Comparison of ENCODE assay signal across 10 cellular contexts in the genomic region with DNA sequence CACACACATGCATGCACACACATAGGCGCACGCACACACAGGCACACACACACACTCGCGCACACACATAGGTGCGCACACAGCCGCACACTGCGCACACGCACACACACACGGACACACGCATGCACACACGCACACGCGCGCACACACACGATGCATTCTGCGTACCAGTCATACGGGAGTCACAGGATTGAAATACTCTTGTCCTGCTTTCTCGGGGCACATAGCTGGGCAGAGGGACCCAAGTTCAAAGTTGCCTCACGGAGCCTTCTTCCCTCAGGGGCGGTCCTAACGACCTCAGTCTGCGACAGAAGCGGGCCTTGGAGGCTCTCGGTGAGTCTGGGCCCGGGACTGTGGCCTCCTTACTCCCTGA. TPM values are rescaled to one million over a fixed set of nuclear protein-coding genes. Genes with fewer than 3 reads are reported as not detected.
A peak's percentile ranks its signal among the peaks of the same experiment; 100 is the strongest.
DNase-seq lines count a peak whose midpoint lies in the region; ATAC-seq and TF ChIP-seq lines count a peak whose summit lies in the region.
"Had no signal": no experiment of that assay in that cellular context is flagged by ENCODE, and none has a peak within 500 bp of the region (broad histone marks: within the 10 kb centered on the region; RNA-seq: fewer than 3 reads in every experiment).

No MANE protein-coding gene starts in this region.

- H3K27me3 ChIP-seq in H9 (ENCODE audit: insufficient read depth, low read length) (no peaks in the 10 kb centered on the region; the same call in 1 of the 2 replicates), adipocyte (replicated peaks; ENCODE audit: control insufficient read depth, insufficient read depth, low read length) (peaks cover 61% of the 10 kb centered on the region), iPS DF 6.9 (ENCODE audit: control insufficient read depth, insufficient read depth, low read length) (no peaks in the 10 kb centered on the region)

- TF ChIP-seq CTCF in H9 (conservative IDR thresholded peaks at IDR 0.05): no peak
- no peak for TF ChIP-seq CTCF in retinal pigment epithelial cell (conservative IDR thresholded peaks at IDR 0.05; ENCODE audit: low read depth, low read length)

- no peak overlapping the region for H3K56ac ChIP-seq in H9 (ENCODE audit: insufficient read length, low read depth, low read length)

- H3T11ph ChIP-seq in H9 (ENCODE audit: low read length): no peak overlapping the region

- peak overlapping the region; percentile 36 for H3K4me2 ChIP-seq in H9 (ENCODE audit: insufficient read depth, insufficient read length, low read length)

- no peak overlapping the region for H3K9ac ChIP-seq in H9 (ENCODE audit: extremely low read depth, insufficient read length, low read length)
- H3K9ac ChIP-seq in adipocyte (ENCODE audit: low read length): peak overlapping the region; percentile 45

- H3K4me3 ChIP-seq in adipocyte (ENCODE audit: low read length) (peak overlapping the region; percentile 73), iPS DF 6.9 (ENCODE audit: low read length) (peak overlapping the region; percentile 46; the same call in 1 of the 2 replicates), retinal pigment epithelial cell (ENCODE audit: low read length) (peak overlapping the region; percentile 48)

- H3K4me1 ChIP-seq in H9 (ENCODE audit: insufficient read depth, low read length): no peaks in the 10 kb centered on the region
- H3K4me1 ChIP-seq in adipocyte (ENCODE audit: control insufficient read depth, insufficient read depth, low read length): no peaks in the 10 kb centered on the region
- 0 out of 2 replicates have a peak, but pooled peaks cover 1% of the 10 kb centered on the region for H3K4me1 ChIP-seq in iPS DF 6.9 (ENCODE audit: control insufficient read depth, insufficient read depth, low read length)

- H3K36me3 Mint-ChIP-seq in H9 (ENCODE audit: insufficient read depth in 1 of 3, low read depth in 3 of 3): no peaks in the 10 kb centered on the region; a peak in 1 of 7 replicates

- peaks cover 54% of the 10 kb centered on the region for H3K27me3 Mint-ChIP-seq in H9 (ENCODE audit: low read depth)

- no peak for DNase-seq in H9
- no peak for DNase-seq in adipocyte (ENCODE audit: low read depth)
- DNase-seq in iPS DF 6.9 (ENCODE audit: low read depth, low spot score): no peak
- no peak for DNase-seq in retinal pigment epithelial cell (ENCODE audit: low read depth)
- no peak for DNase-seq in activated naive CD4-positive, alpha-beta T cell treated with Interleukin-2 at 50 U/mL for 16 hours
- DNase-seq in cortex of kidney (lab: John Stamatoyannopoulos, UW): no peak
- DNase-seq: T-helper 9 cell had no signal

- no peak for ATAC-seq in HG02938 (IDR thresholded peaks at IDR 0.05; ENCODE audit: unreplicated experiment)
- ATAC-seq in GM19023 (IDR thresholded peaks at IDR 0.05; ENCODE audit: unreplicated experiment): no peak

- no peak overlapping the region for H2BK5ac ChIP-seq in H9 (ENCODE audit: insufficient read length, low read length)

- H2BK20ac ChIP-seq in H9 (ENCODE audit: low read depth, low read length, poor library complexity, severe bottlenecking): no peak overlapping the region

- H2BK120ac ChIP-seq in H9 (ENCODE audit: low read depth, low read length, poor library complexity, severe bottlenecking): no peak overlapping the region

- H3K18ac ChIP-seq in H9 (ENCODE audit: insufficient read length, low read depth, low read length): no peak overlapping the region

- H3K4me3 Mint-ChIP-seq in H9: peak overlapping the region; percentile 75 to 85

- H3K27ac ChIP-seq in H9 (ENCODE audit: insufficient read length, low read depth, low read length) (no peak overlapping the region), iPS DF 6.9 (ENCODE audit: low read length) (no peak overlapping the region)

- H3K36me3 ChIP-seq in adipocyte (ENCODE audit: control insufficient read depth, insufficient read depth, low read length, severe bottlenecking): no peaks in the 10 kb centered on the region
- H3K36me3 ChIP-seq in iPS DF 6.9 (ENCODE audit: control insufficient read depth, insufficient read depth, low read length): no peaks in the 10 kb centered on the region

- no peaks in the 10 kb centered on the region for H3K79me1 ChIP-seq in H9 (ENCODE audit: insufficient read depth, low read depth, low read length, poor library complexity, severe bottlenecking)

- no peak overlapping the region for H4K8ac ChIP-seq in H9 (replicated peaks; ENCODE audit: insufficient read length, low read depth, low read length)

- no CpG with 5 or more reads among the region's 25 CpGs for whole genome bisulfite sequencing in H9 (ENCODE audit: extremely low coverage, insufficient read length, low lambda C conversion rate)
- WGBS in iPS DF 6.9 (ENCODE audit: insufficient coverage, insufficient read length): no CpG with 5 or more reads among the region's 25 CpGs

- H2BK12ac ChIP-seq in H9 (ENCODE audit: insufficient read length, low read depth, low read length): no peak overlapping the region

- H3K23me2 ChIP-seq in H9 (ENCODE audit: insufficient read length, low read depth, low read length, poor library complexity, severe bottlenecking): peaks cover 3% of the 10 kb centered on the region

- H3K4ac ChIP-seq in H9 (ENCODE audit: low read depth, low read length): no peak overlapping the region

- H3K23ac ChIP-seq in H9 (ENCODE audit: insufficient read length, low read depth, low read length): no peak overlapping the region

- H3K14ac ChIP-seq in H9 (ENCODE audit: insufficient read depth, low read length): no peak overlapping the region

- peaks cover 8 to 16% of the 10 kb centered on the region in 2 experiments for H3K4me1 Mint-ChIP-seq in H9

- no peaks in the 10 kb centered on the region for H3K79me2 ChIP-seq in H9 (ENCODE audit: insufficient read depth, low read length)

- no peak overlapping the region for H2AK5ac ChIP-seq in H9 (ENCODE audit: insufficient read length, low read length)

- no peaks in the 10 kb centered on the region for H3K9me3 Mint-ChIP-seq in H9

- H4K20me1 ChIP-seq in H9 (ENCODE audit: control insufficient read depth, insufficient read depth, insufficient read length): no peaks in the 10 kb centered on the region

- no peak overlapping the region for H3K27ac Mint-ChIP-seq in H9
- H3K27ac Mint-ChIP-seq: IgD-negative memory B cell had no signal

- H2AFZ ChIP-seq in H9 (ENCODE audit: low read length): no peak overlapping the region

- no peak overlapping the region for H4K91ac ChIP-seq in H9 (ENCODE audit: insufficient read length, low read depth, low read length)

- H4K5ac ChIP-seq in H9 (ENCODE audit: insufficient read length, low read depth, low read length): no peak overlapping the region

- H2BK15ac ChIP-seq in H9 (ENCODE audit: low read depth, low read length): no peak overlapping the region

- H3K9me3 ChIP-seq in H9 (ENCODE audit: control insufficient read depth, low read depth, low read length) (no peaks in the 10 kb centered on the region), adipocyte (ENCODE audit: control insufficient read depth, low read length) (no peaks in the 10 kb centered on the region), iPS DF 6.9 (ENCODE audit: control insufficient read depth, insufficient read depth, low read length) (no peaks in the 10 kb centered on the region)

RNA-seq across cellular contexts. Expression of a gene that starts 56.0 kb away (rescaled TPM):
- total RNA-seq in H9 (2021): 10.3 and 11.6 TPM in 2 replicates
